In genomic region chr14:90820958-90821357, GRCh38 we compare ENCODE assay signal across 8 cellular contexts. TPM values are rescaled to one million over a fixed set of nuclear protein-coding genes. Genes with fewer than 3 reads are reported as not detected.
DNase-seq lines count a peak whose midpoint lies in the region; ATAC-seq and TF ChIP-seq lines count a peak whose summit lies in the region.

No MANE protein-coding gene starts in this region.

- H3K4me1 Mint-ChIP-seq in activated naive CD4-positive, alpha-beta T cell treated with anti-CD3 and anti-CD28 coated beads, Interleukin-2, amount 50 U/mL, for 24 hours = peaks cover 10% of the 10 kb centered on the region

- WGBS in thyroid gland, 2 donors = 79% methylated on average over 11 of the region's 11 CpGs

- H3K4me2 ChIP-seq in Karpas-422 (ENCODE audit: low read depth, low read length, poor library complexity, severe bottlenecking) = no peak overlapping the region

- H3K27me3 ChIP-seq in SJCRH30 (no peaks in the 10 kb centered on the region), thyroid gland (no peaks in the 10 kb centered on the region), Karpas-422 (ENCODE audit: low read length) (peaks cover 2% of the 10 kb centered on the region; the same call in 1 of the 2 replicates)

- no peak for TF ChIP-seq POLR2A in thyroid gland (IDR thresholded peaks at IDR 0.05)

- intact Hi-C loops in thyroid gland (cut with DNase I) = no loop called here

- H3K4me1 ChIP-seq in SJCRH30 (peaks cover 14% of the 10 kb centered on the region), thyroid gland (peaks cover 0 to 4% of the 10 kb centered on the region in 2 donors), Karpas-422 (ENCODE audit: low read length) (no peaks in the 10 kb centered on the region)

- no peaks in the 10 kb centered on the region for H3K36me3 ChIP-seq in SJCRH30
- H3K36me3 ChIP-seq in thyroid gland = no peaks in the 10 kb centered on the region
- H3K36me3 ChIP-seq in Karpas-422 (ENCODE audit: insufficient read depth, low read length) = no peaks in the 10 kb centered on the region

- no peak overlapping the region for H2AFZ ChIP-seq in Karpas-422 (ENCODE audit: low read length)

- H3K27ac Mint-ChIP-seq in activated naive CD4-positive, alpha-beta T cell treated with anti-CD3 and anti-CD28 coated beads, Interleukin-2, amount 50 U/mL, for 24 hours = peak overlapping the region; percentile 79

- H3K4me3 ChIP-seq in SJCRH30 (no peak overlapping the region), thyroid gland (replicated peaks in 1 of 3) (no peak overlapping the region), Karpas-422 (ENCODE audit: low read length) (no peak overlapping the region)

- H4K20me1 ChIP-seq in Karpas-422 (ENCODE audit: insufficient read depth, low read depth, low read length) = no peaks in the 10 kb centered on the region

- peak; percentile 70 for ATAC-seq in HG02610 (IDR thresholded peaks at IDR 0.05; ENCODE audit: unreplicated experiment)

- H3K9me2 ChIP-seq in Karpas-422 (replicated peaks; ENCODE audit: insufficient read depth, low read length) = no peaks in the 10 kb centered on the region

- H3K27me3 Mint-ChIP-seq in activated naive CD4-positive, alpha-beta T cell treated with anti-CD3 and anti-CD28 coated beads, Interleukin-2, amount 50 U/mL, for 24 hours = no peaks in the 10 kb centered on the region

- peaks cover 4% of the 10 kb centered on the region for H3K9me3 ChIP-seq in SJCRH30 (replicated peaks)
- no peaks in the 10 kb centered on the region for H3K9me3 ChIP-seq in thyroid gland
- H3K9me3 ChIP-seq in Karpas-422 (ENCODE audit: low read length) = peaks cover 3% of the 10 kb centered on the region; the same call in 1 of the 2 replicates

- no peak overlapping the region for H3K9ac ChIP-seq in Karpas-422 (ENCODE audit: low read length)

- no peak overlapping the region for H3K4me3 Mint-ChIP-seq in activated naive CD4-positive, alpha-beta T cell treated with anti-CD3 and anti-CD28 coated beads, Interleukin-2, amount 50 U/mL, for 24 hours

- no peaks in the 10 kb centered on the region for H3K9me3 Mint-ChIP-seq in activated naive CD4-positive, alpha-beta T cell treated with anti-CD3 and anti-CD28 coated beads, Interleukin-2, amount 50 U/mL, for 24 hours

- DNase-seq in GDM1 (lab: John Stamatoyannopoulos, UW) (peak; percentile 50), SJCRH30 (peak; percentile 63 to 67), thyroid gland (no peak), GOT3 (lab: John Stamatoyannopoulos, UW) (no peak), Karpas-422 (no peak)
- DNase-seq in stimulated activated CD4-positive, alpha-beta T cell treated with anti-CD3 and anti-CD28 coated beads, Interleukin-12 subunit alpha, Interleukin-12 subunit beta, amount 100 ng/mL, for 4 hours = peak; percentile 64

- no peaks in the 10 kb centered on the region for H3K79me2 ChIP-seq in Karpas-422 (ENCODE audit: low read length)

- H3K36me3 Mint-ChIP-seq in activated naive CD4-positive, alpha-beta T cell treated with anti-CD3 and anti-CD28 coated beads, Interleukin-2, amount 50 U/mL, for 24 hours = no peaks in the 10 kb centered on the region

- TF ChIP-seq CTCF in thyroid gland (IDR thresholded peaks at IDR 0.05) = no peak

- H3K27ac ChIP-seq in SJCRH30 (no peak overlapping the region), thyroid gland (no peak overlapping the region), Karpas-422 (ENCODE audit: low read length) (no peak overlapping the region)

RNA-seq across cellular contexts. Expression of gene TTC7B, which starts 4.7 kb away (rescaled TPM):
- total RNA-seq in SJCRH30 (2014; rRNA removed; shearing (Covaris generic)) = 31.7 and 45.9 TPM in 2 replicates
- total RNA-seq in thyroid gland = 10 to 100 TPM; 19.1 to 87.6 (median 22.1) TPM
- under 0.01 TPM in 1 of 2 replicates, not detected in the other for total RNA-seq in Karpas-422 (2014; rRNA removed; shearing (Covaris generic); ENCODE audit: low replicate concordance)

Comparison
In these comparisons a context has a peak if more than half of its experiments do, and no peak if none do; other contexts are left out.
1. DNase-seq: peak in GDM1 (single experiment), SJCRH30 (2 of 2) and stimulated activated CD4-positive, alpha-beta T cell treated with anti-CD3 and anti-CD28 coated beads, Interleukin-12 subunit alpha, Interleukin-12 subunit beta, amount 100 ng/mL, for 4 hours (single experiment); none in thyroid gland (0 of 2), GOT3 (single experiment) and Karpas-422 (single experiment).
2. RNA of gene TTC7B, which starts 4.7 kb away (total RNA-seq): 31.7 to 45.9 TPM in SJCRH30 and 19.1 to 87.6 TPM in thyroid gland; under 0.01 TPM in Karpas-422; every median in the first group is over 10 times any median in the second.